8 cellular contexts compared by ENCODE assay signal in genomic region chr4:17577660-17578481, GRCh38. TPM values are rescaled to one million over a fixed set of nuclear protein-coding genes. Genes with fewer than 3 reads are reported as not detected.
A peak's percentile ranks its signal among the peaks of the same experiment; 100 is the strongest.
DNase-seq lines count a peak whose midpoint lies in the region; ATAC-seq and TF ChIP-seq lines count a peak whose summit lies in the region.

No MANE protein-coding gene starts in this region.

- peaks cover 29% of the 10 kb centered on the region for H3K36me3 ChIP-seq in RWPE2 (ENCODE audit: low read depth)
- H3K36me3 ChIP-seq in iPS DF 6.9 (ENCODE audit: control insufficient read depth, insufficient read depth, low read length) = no peaks in the 10 kb centered on the region

- WGBS in iPS DF 6.9 (ENCODE audit: insufficient coverage, insufficient read length) = no CpG with 5 or more reads among the region's 34 CpGs

- H3K9me3 ChIP-seq in RWPE2 (ENCODE audit: severe bottlenecking) = no peaks in the 10 kb centered on the region
- no peaks in the 10 kb centered on the region for H3K9me3 ChIP-seq in iPS DF 6.9 (ENCODE audit: control insufficient read depth, insufficient read depth, low read length)

- TF ChIP-seq POLR2A in GM18505 (IDR thresholded peaks at IDR 0.05; ENCODE audit: borderline replicate concordance, extremely low read depth, insufficient read depth, insufficient read length) = peak; percentile 43

- peaks cover 4% of the 10 kb centered on the region for H3K4me1 ChIP-seq in RWPE2 (ENCODE audit: insufficient read depth, poor library complexity, severe bottlenecking)
- H3K4me1 ChIP-seq in iPS DF 6.9 (ENCODE audit: control insufficient read depth, insufficient read depth, low read length) = peaks cover 3% of the 10 kb centered on the region

- TF ChIP-seq CTCF in RWPE2 (IDR thresholded peaks at IDR 0.05; ENCODE audit: poor library complexity, severe bottlenecking) = no peak

- ATAC-seq in GM18505 (IDR thresholded peaks at IDR 0.05; ENCODE audit: unreplicated experiment) = peak; percentile 4
- ATAC-seq in HG03045 (IDR thresholded peaks at IDR 0.05; ENCODE audit: unreplicated experiment) = peak; percentile 5
- peak; percentile 38 for ATAC-seq in RWPE2 (ENCODE audit: low read depth)
- ATAC-seq in sciatic nerve = peak; percentile 25

- intact Hi-C loops in sciatic nerve (cut with DNase I) = no loop called here

- peak overlapping the region; percentile 70 for H3K4me3 ChIP-seq in RWPE2 (ENCODE audit: severe bottlenecking)
- H3K4me3 ChIP-seq in iPS DF 6.9 (ENCODE audit: low read length) = peak overlapping the region; percentile 64; the same call in 1 of the 2 replicates

- H3K27ac ChIP-seq in RWPE2 (ENCODE audit: poor library complexity, severe bottlenecking) (peak overlapping the region; percentile 40), angular gyrus (ENCODE audit: low read depth, low read length) (peak overlapping the region; percentile 85), iPS DF 6.9 (ENCODE audit: low read length) (no peak overlapping the region)

- DNase-seq in 8988T (peak; percentile 39), RWPE2 (ENCODE audit: low spot score) (no peak), iPS DF 6.9 (ENCODE audit: low read depth, low spot score) (no peak), sciatic nerve (ENCODE audit: low spot score) (peak; percentile 75), retina (no peak)

- H3K27me3 ChIP-seq in RWPE2 (ENCODE audit: insufficient read depth, poor library complexity, severe bottlenecking) (no peaks in the 10 kb centered on the region), iPS DF 6.9 (ENCODE audit: control insufficient read depth, insufficient read depth, low read length) (no peaks in the 10 kb centered on the region)

RNA-seq across cellular contexts. Expression of gene LAP3, which starts 0.9 kb away (rescaled TPM):
- 77.7 TPM for total RNA-seq in sciatic nerve

RNA-seq across cellular contexts. Expression of gene MED28, which starts 36.6 kb away (rescaled TPM):
- 48.4 TPM for total RNA-seq in sciatic nerve

Comparison
In these comparisons a context has a peak if more than half of its experiments do, and no peak if none do; other contexts are left out.
1. DNase-seq: peak in 8988T (single experiment) and sciatic nerve (single experiment); none in RWPE2 (single experiment), iPS DF 6.9 (single experiment) and retina (single experiment).
2. Peak in every context shown above with its lines, with median percentiles within 50 percentile points of each other: ATAC-seq.